ENCODE assay signal across 17 cellular contexts in genomic region chr11:122140535-122140934, GRCh38. TPM values are rescaled to one million over a fixed set of nuclear protein-coding genes. Genes with fewer than 3 reads are reported as not detected.
DNase-seq lines count a peak whose midpoint lies in the region; ATAC-seq and TF ChIP-seq lines count a peak whose summit lies in the region.
"Had no signal": no experiment of that assay in that cellular context is flagged by ENCODE, and none has a peak within 500 bp of the region (broad histone marks: within the 10 kb centered on the region; RNA-seq: fewer than 3 reads in every experiment).

No MANE protein-coding gene starts in this region.

- H3K4me3 ChIP-seq in SJSA1 = no peak overlapping the region
- no peak overlapping the region for H3K4me3 ChIP-seq in epithelial cell of proximal tubule (ENCODE audit: low read depth, low read length)
- H3K4me3 ChIP-seq: skin epidermis, thoracic aorta had no signal

- H3K36me3 ChIP-seq in SJSA1 = no peaks in the 10 kb centered on the region
- H3K36me3 ChIP-seq: thoracic aorta had no signal

- ATAC-seq in HG02938 (IDR thresholded peaks at IDR 0.05; ENCODE audit: unreplicated experiment) = no peak
- ATAC-seq: naive thymus-derived CD8-positive, alpha-beta T cell had no signal

- H3K9me3 ChIP-seq in SJSA1 (replicated peaks) = no peaks in the 10 kb centered on the region
- H3K9me3 ChIP-seq: thoracic aorta had no signal

- H3K36me3 Mint-ChIP-seq in osteocyte (ENCODE audit: unreplicated experiment) = peaks cover 5% of the 10 kb centered on the region
- no peaks in the 10 kb centered on the region for H3K36me3 Mint-ChIP-seq in Calu3 (ENCODE audit: insufficient read depth, unreplicated experiment)
- H3K36me3 Mint-ChIP-seq: naive thymus-derived CD8-positive, alpha-beta T cell had no signal

- intact Hi-C loops in Calu3 (cut with micrococcal nuclease; ENCODE audit: unreplicated experiment) = no loop called here

- TF ChIP-seq CTCF in epithelial cell of proximal tubule (conservative IDR thresholded peaks at IDR 0.05; ENCODE audit: low read depth, low read length) (no peak), osteocyte (IDR thresholded peaks at IDR 0.05) (no peak), Calu3 (IDR thresholded peaks at IDR 0.05; ENCODE audit: unreplicated experiment) (no peak)

- peaks cover 58% of the 10 kb centered on the region for H3K4me1 ChIP-seq in SJSA1 (replicated peaks)

- CTCF ChIA-PET in Calu3 (lab: Charles Lee) = no interaction called here

- no peaks in the 10 kb centered on the region for H3K27me3 ChIP-seq in SJSA1 (replicated peaks)

- H3K27ac ChIP-seq in SJSA1 = peak overlapping the region; percentile 46
- H3K27ac ChIP-seq: HL-60, skin epidermis had no signal

- no peaks in the 10 kb centered on the region for H3K27me3 Mint-ChIP-seq in osteocyte (ENCODE audit: unreplicated experiment)
- no peaks in the 10 kb centered on the region for H3K27me3 Mint-ChIP-seq in Calu3 (ENCODE audit: unreplicated experiment)

- H3K9me3 Mint-ChIP-seq in osteocyte (ENCODE audit: unreplicated experiment) (no peaks in the 10 kb centered on the region), Calu3 (ENCODE audit: low read depth, unreplicated experiment) (no peaks in the 10 kb centered on the region)

- H3K4me1 Mint-ChIP-seq in osteocyte (ENCODE audit: unreplicated experiment) = peaks cover 66% of the 10 kb centered on the region
- peaks cover 10% of the 10 kb centered on the region for H3K4me1 Mint-ChIP-seq in Calu3 (ENCODE audit: low read depth, unreplicated experiment)
- H3K4me1 Mint-ChIP-seq: naive thymus-derived CD8-positive, alpha-beta T cell had no signal

- DNase-seq in HCEC 1CT (peak; percentile 93), SJSA1 (ENCODE audit: low read depth in 1 of 2, low spot score in 2 of 2) (peak in 1 of 2 experiments; percentile 37), epithelial cell of proximal tubule (ENCODE audit: low read depth) (peak; percentile 18), osteocyte (ENCODE audit: extremely low spot score, unreplicated experiment) (no peak), Calu3 (no peak), NCI-H2171 treated with DMSO at 0.1 percent for 48 hours (lab: John Stamatoyannopoulos, UW) (no peak)
- no peak for DNase-seq in stimulated activated CD4-positive, alpha-beta T cell treated with anti-CD3 and anti-CD28 coated beads, Interleukin-12 subunit alpha, Interleukin-12 subunit beta, amount 100 ng/mL, for 4 hours
- DNase-seq: activated CD8-positive, alpha-beta memory T cell treated with anti-CD3 and anti-CD28 coated beads for 24 hours; activated naive CD4-positive, alpha-beta T cell; naive thymus-derived CD8-positive, alpha-beta T cell; RPMI8226; T1000 had no signal

- H3K27ac Mint-ChIP-seq in osteocyte (ENCODE audit: unreplicated experiment) (peak overlapping the region; percentile 65), Calu3 (ENCODE audit: unreplicated experiment) (no peak overlapping the region)
- H3K27ac Mint-ChIP-seq: naive thymus-derived CD8-positive, alpha-beta T cell had no signal

- BruUV-seq in Calu3 (replicated peaks; lab: Mats Ljungman, UMichigan) = no TSS peak

- H3K4me3 Mint-ChIP-seq in osteocyte (ENCODE audit: unreplicated experiment) (no peak overlapping the region), Calu3 (ENCODE audit: low read depth, unreplicated experiment) (no peak overlapping the region)
- H3K4me3 Mint-ChIP-seq: naive thymus-derived CD8-positive, alpha-beta T cell had no signal

RNA-seq across cellular contexts. Expression of gene BLID, which starts 24.5 kb away (rescaled TPM):
- total RNA-seq in SJSA1 (2014; rRNA removed; shearing (Covaris generic)) = 0.42 TPM in 1 of 2 replicates, not detected in the other
- total RNA-seq in epithelial cell of proximal tubule (0.29 and 1.9 TPM in 2 replicates), osteocyte (1.0 and 1.4 TPM in 2 replicates), Calu3 (2022) (not detected in 2 replicates)
- total RNA-seq: kidney epithelial cell; naive thymus-derived CD8-positive, alpha-beta T cell had no signal

Comparison
In these comparisons a context has a peak if more than half of its experiments do, and no peak if none do; other contexts are left out.
1. DNase-seq: peak in HCEC 1CT (single experiment) and epithelial cell of proximal tubule (single experiment); none in osteocyte (single experiment), Calu3 (single experiment), NCI-H2171 treated with DMSO at 0.1 percent for 48 hours (single experiment) and stimulated activated CD4-positive, alpha-beta T cell treated with anti-CD3 and anti-CD28 coated beads, Interleukin-12 subunit alpha, Interleukin-12 subunit beta, amount 100 ng/mL, for 4 hours (single experiment).